Comparison of ENCODE assay signal across 21 cellular contexts in the genomic region with DNA sequence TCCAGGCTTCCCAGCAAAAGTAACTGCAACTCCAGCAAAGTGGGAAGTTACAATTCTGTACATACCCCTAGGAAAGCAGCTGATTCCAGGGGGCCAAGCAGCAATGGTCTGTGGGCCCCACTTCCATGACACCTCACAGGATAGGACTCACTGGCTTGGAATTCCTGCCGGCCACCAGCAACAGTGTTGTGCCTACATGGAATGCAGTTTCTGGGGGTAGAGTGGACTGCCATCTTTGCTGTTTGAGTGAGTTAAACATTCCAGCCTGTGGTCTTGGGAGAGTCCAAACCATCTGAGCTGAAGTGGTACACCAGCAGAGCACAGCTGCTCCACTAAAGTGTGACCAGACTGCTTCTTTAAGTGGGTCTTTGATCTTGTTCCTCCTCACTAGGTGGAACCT. TPM values are rescaled to one million over a fixed set of nuclear protein-coding genes. Genes with fewer than 3 reads are reported as not detected.
DNase-seq lines count a peak whose midpoint lies in the region; FAIRE-seq and TF ChIP-seq lines count a peak whose summit lies in the region.
"Had no signal": no experiment of that assay in that cellular context is flagged by ENCODE, and none has a peak within 500 bp of the region (broad histone marks: within the 10 kb centered on the region; RNA-seq: fewer than 3 reads in every experiment).

No MANE protein-coding gene starts in this region.

- H2BK120ac ChIP-seq in mesendoderm (ENCODE audit: low read depth, low read length): no peak overlapping the region

- H4K20me1 ChIP-seq in astrocyte (ENCODE audit: insufficient read depth, low read length): no peaks in the 10 kb centered on the region

- H3K4me1 ChIP-seq in astrocyte (ENCODE audit: insufficient read depth, low read length): peaks cover 7% of the 10 kb centered on the region
- H3K4me1 ChIP-seq in mesendoderm (ENCODE audit: control insufficient read depth, low read depth, low read length): peaks cover 10% of the 10 kb centered on the region

- H3K79me1 ChIP-seq in mesendoderm (ENCODE audit: low read length): no peaks in the 10 kb centered on the region

- DNase-seq in A172 (ENCODE audit: low spot score) (peak; percentile 42), HFFc6 (peak; percentile 23), astrocyte (ENCODE audit: low read depth) (peak; percentile 47), mesendoderm (no peak), NCI-H2171 (lab: John Stamatoyannopoulos, UW) (no peak), dermis blood vessel endothelial cell (no peak), ACHN (no peak), cerebellar nuclear complex (lab: John Stamatoyannopoulos, UW) (no peak)
- DNase-seq: 8988T; Caco-2; CD4-positive, alpha-beta T cell; H7; NCI-H1105 treated with DMSO at 0.1 percent for 48 hours; NCI-H1694; NCI-H2081 treated with DMSO at 0.1 percent for 48 hours; NCI-H510A; NCI-H748 treated with DMSO at 0.1 percent for 48 hours; NK-92 treated with Interleukin-12 subunit alpha and Interleukin-12 subunit beta, amount 100 ng/mL, for 24 hours had no signal

- H3K36me3 ChIP-seq in astrocyte (ENCODE audit: insufficient read depth, low read length): no peaks in the 10 kb centered on the region
- H3K36me3 ChIP-seq in mesendoderm (ENCODE audit: control insufficient read depth, insufficient read depth, low read length): no peaks in the 10 kb centered on the region

- H3K9me3 ChIP-seq in astrocyte (ENCODE audit: insufficient read depth, low read depth, low read length): peaks cover 4% of the 10 kb centered on the region

- H3K9me3 Mint-ChIP-seq in HFFc6: peaks cover 25% of the 10 kb centered on the region
- peaks cover 22% of the 10 kb centered on the region for H3K9me3 Mint-ChIP-seq in astrocyte (ENCODE audit: unreplicated experiment)

- peak overlapping the region; percentile 41 for H3K4ac ChIP-seq in mesendoderm (ENCODE audit: low read depth, low read length)

- no peak for FAIRE-seq in astrocyte (lab: Jason Lieb, UNC)
- FAIRE-seq: GM12891, GM18507, RCC 7860 had no signal

- no peak overlapping the region for H3K23ac ChIP-seq in mesendoderm (ENCODE audit: low read length)

- H3K27ac Mint-ChIP-seq in HFFc6: peak overlapping the region; percentile 37; the same call in 1 of the 2 replicates
- H3K27ac Mint-ChIP-seq in astrocyte (ENCODE audit: unreplicated experiment): peak overlapping the region; percentile 13
- H3K27ac Mint-ChIP-seq: CD4-positive, alpha-beta T cell had no signal

- H3K27ac ChIP-seq in astrocyte (ENCODE audit: low read depth, low read length) (no peak overlapping the region), mesendoderm (ENCODE audit: low read depth, low read length) (no peak overlapping the region)

- H3K4me3 Mint-ChIP-seq in HFFc6: no peak overlapping the region
- no peak overlapping the region for H3K4me3 Mint-ChIP-seq in astrocyte (ENCODE audit: unreplicated experiment)
- H3K4me3 Mint-ChIP-seq: CD4-positive, alpha-beta T cell had no signal

- H3K4me2 ChIP-seq in astrocyte (ENCODE audit: low read length): peak overlapping the region; percentile 7
- H3K4me2 ChIP-seq in mesendoderm (ENCODE audit: low read length): no peak overlapping the region

- H3K79me2 ChIP-seq in astrocyte (ENCODE audit: insufficient read depth, low read length): no peaks in the 10 kb centered on the region
- no peaks in the 10 kb centered on the region for H3K79me2 ChIP-seq in mesendoderm (ENCODE audit: control insufficient read depth, insufficient read depth, low read length)

- H3K27me3 Mint-ChIP-seq in HFFc6 (ENCODE audit: insufficient read depth) (no peaks in the 10 kb centered on the region), astrocyte (ENCODE audit: low read depth, unreplicated experiment) (no peaks in the 10 kb centered on the region)
- H3K27me3 Mint-ChIP-seq: CD4-positive, alpha-beta T cell had no signal

- peaks cover 21% of the 10 kb centered on the region for H3K36me3 Mint-ChIP-seq in HFFc6 (ENCODE audit: low read depth)
- no peaks in the 10 kb centered on the region for H3K36me3 Mint-ChIP-seq in astrocyte (ENCODE audit: low read depth, unreplicated experiment)

- H4K8ac ChIP-seq in mesendoderm (ENCODE audit: low read depth, low read length): no peak overlapping the region

- no peak overlapping the region for H2BK15ac ChIP-seq in mesendoderm (replicated peaks; ENCODE audit: low read depth)

- H3K27me3 ChIP-seq in astrocyte (ENCODE audit: insufficient read depth, low read length) (no peaks in the 10 kb centered on the region), mesendoderm (ENCODE audit: insufficient read depth, low read length, poor library complexity) (no peaks in the 10 kb centered on the region)

- TF ChIP-seq CTCF in HFFc6 (IDR thresholded peaks at IDR 0.05) (no peak), astrocyte (IDR thresholded peaks at IDR 0.05; ENCODE audit: insufficient read depth, low read depth, low read length) (no peak)

- no peak overlapping the region for H4K5ac ChIP-seq in mesendoderm (ENCODE audit: low read length)

- in situ Hi-C loops in ACHN (cut with HindIII; ENCODE audit: low pct_ligation_motif_present, low pct_unique_long_range_greater_than_20kb, low sequenced_read_pairs): no loop called here

- H3K18ac ChIP-seq in mesendoderm (ENCODE audit: low read length): peak overlapping the region; percentile 42

- H2AK5ac ChIP-seq in mesendoderm (ENCODE audit: low read length): peak overlapping the region; percentile 77

- H3K4me3 ChIP-seq in astrocyte (ENCODE audit: insufficient read depth, low read depth, low read length): no peak overlapping the region
- H3K4me3 ChIP-seq in mesendoderm (ENCODE audit: low read length): no peak overlapping the region

- H2BK5ac ChIP-seq in mesendoderm (ENCODE audit: low read length): peak overlapping the region; percentile 95

- peak overlapping the region; percentile 75 for H3K56ac ChIP-seq in mesendoderm (ENCODE audit: low read length)

- H3K4me1 Mint-ChIP-seq in HFFc6 (ENCODE audit: low read depth): peaks cover 10% of the 10 kb centered on the region
- peaks cover 5% of the 10 kb centered on the region for H3K4me1 Mint-ChIP-seq in astrocyte (ENCODE audit: low read depth, unreplicated experiment)

- H3K9ac ChIP-seq in astrocyte (ENCODE audit: low read length) (no peak overlapping the region), mesendoderm (ENCODE audit: low read length) (no peak overlapping the region)

- no CpG with 5 or more reads among the region's 1 CpG for WGBS in mesendoderm (ENCODE audit: extremely low coverage, insufficient coverage, low lambda C conversion rate)

- H2AFZ ChIP-seq in astrocyte (ENCODE audit: low read depth, low read length): no peak overlapping the region

RNA-seq across cellular contexts. Expression of gene FBN2, which starts 13.4 kb away (rescaled TPM):
- 11.6 and 11.8 TPM in 2 replicates for total RNA-seq in A172 (2014; rRNA removed; shearing (Covaris generic))
- 100 to 1,000 TPM; 174 to 272 (median 186) TPM for total RNA-seq in HFFc6 (2021; fragmentation: NEBNext Ultra II Directional; extraction: Animal tissue kit (Norgen Biotek cat#: 25700))
- total RNA-seq in astrocyte (105 and 176 TPM in 2 replicates), dermis blood vessel endothelial cell (0.79 and 14.0 TPM in 2 replicates)
- 11.6 TPM for polyA plus RNA-seq in mesendoderm (2013, experiment 1 of 2)
- 10.1 TPM for polyA plus RNA-seq in mesendoderm (2013, experiment 2 of 2)

Comparison
In these comparisons a context has a peak if more than half of its experiments do, and no peak if none do; other contexts are left out.
1. DNase-seq: peak in A172 (single experiment), HFFc6 (single experiment) and astrocyte (single experiment); none in mesendoderm (single experiment), NCI-H2171 (single experiment), dermis blood vessel endothelial cell (single experiment), ACHN (single experiment) and cerebellar nuclear complex (0 of 2).